In the genomic region with DNA sequence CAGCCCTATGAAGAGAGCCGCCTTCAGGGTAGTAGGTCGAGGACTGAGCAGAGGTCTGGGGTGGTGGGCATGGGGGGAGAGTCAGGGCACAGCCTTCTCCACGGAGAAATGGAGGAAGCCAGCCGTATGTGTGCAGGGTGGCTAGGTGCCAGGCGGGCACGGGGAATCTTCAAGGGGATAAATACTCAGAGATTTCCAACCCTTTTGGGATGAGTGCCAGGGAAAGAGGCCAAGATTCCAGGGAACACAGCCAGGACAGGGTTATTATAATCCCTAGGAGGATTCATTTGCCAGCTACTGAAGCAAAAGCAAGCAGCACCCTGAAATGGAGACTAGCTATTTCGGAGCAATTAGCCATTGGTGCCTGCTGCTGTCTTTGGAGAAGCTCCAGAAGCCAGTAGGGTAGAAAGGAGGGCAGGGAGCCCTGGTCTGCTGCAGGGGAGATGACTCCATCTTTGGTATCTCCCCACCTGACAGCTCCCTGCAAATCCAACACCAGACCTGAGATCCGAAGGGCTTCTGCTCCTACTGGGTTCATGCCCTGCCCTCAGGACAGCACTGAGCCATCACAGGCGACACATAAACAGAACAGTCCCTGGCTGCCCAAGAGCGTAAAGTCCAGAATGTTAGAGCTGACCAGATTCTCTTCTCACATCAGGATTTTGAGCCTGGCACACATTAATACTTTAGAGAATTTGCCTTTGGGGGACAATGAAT, we compare ENCODE assay signal across 11 cellular contexts.
DNase-seq lines count a peak whose midpoint lies in the region; ATAC-seq, FAIRE-seq and TF ChIP-seq lines count a peak whose summit lies in the region.
"Had no signal": no experiment of that assay in that cellular context is flagged by ENCODE, and none has a peak within 500 bp of the region (broad histone marks: within the 10 kb centered on the region; RNA-seq: fewer than 3 reads in every experiment).

No MANE protein-coding gene starts in this region.

- ATAC-seq in GM21526 (IDR thresholded peaks at IDR 0.05; ENCODE audit: low FRiP score, unreplicated experiment): no peak

- H3K4me1 Mint-ChIP-seq in progenitor cell of endocrine pancreas (ENCODE audit: low read depth): no peaks in the 10 kb centered on the region

- TF ChIP-seq CTCF in AG09319 (IDR thresholded peaks at IDR 0.05; ENCODE audit: low read depth, low read length) (no peak), progenitor cell of endocrine pancreas (IDR thresholded peaks at IDR 0.05; ENCODE audit: unreplicated experiment) (no peak)

- peak; percentile 3 for DNase-seq in AG09319 (ENCODE audit: extremely low read depth, low read depth)
- DNase-seq in NCI-H1694 (lab: John Stamatoyannopoulos, UW): peak; percentile 55
- peak; percentile 65 for DNase-seq in cerebellar cortex (ENCODE audit: low spot score)
- DNase-seq in medulla oblongata (ENCODE audit: extremely low spot score): peak; percentile 46
- DNase-seq in NOMO-1 treated with dmso at 0.1 percent for 144 hours (lab: John Stamatoyannopoulos, UW; ENCODE audit: unreplicated experiment): no peak
- DNase-seq in progenitor cell of endocrine pancreas (ENCODE audit: low spot score, unreplicated experiment): no peak
- DNase-seq in GM19239 (ENCODE audit: insufficient read length, low spot score): no peak
- DNase-seq: activated T-cell treated with anti-CD3 and anti-CD28 coated beads, Interleukin-2, amount 50 U/mL, for 24 hours; erythroblast had no signal

- no peak for FAIRE-seq in GM19239 (lab: Jason Lieb, UNC)

- H3K4me3 Mint-ChIP-seq in progenitor cell of endocrine pancreas (ENCODE audit: low read depth): no peak overlapping the region
- H3K4me3 Mint-ChIP-seq: activated T-cell treated with anti-CD3 and anti-CD28 coated beads, Interleukin-2, amount 50 U/mL, for 24 hours; natural killer cell treated with Interleukin-12 subunit alpha and Interleukin-12 subunit beta and Interleukin-15 and Interleukin-18, amount 100 ng/mL, for 72 hours had no signal

- H3K27ac Mint-ChIP-seq in progenitor cell of endocrine pancreas: no peak overlapping the region
- H3K27ac Mint-ChIP-seq: activated T-cell treated with anti-CD3 and anti-CD28 coated beads, Interleukin-2, amount 50 U/mL, for 24 hours; natural killer cell treated with Interleukin-12 subunit alpha and Interleukin-12 subunit beta and Interleukin-15 and Interleukin-18, amount 100 ng/mL, for 72 hours had no signal

- H3K36me3 Mint-ChIP-seq in progenitor cell of endocrine pancreas (ENCODE audit: insufficient read depth): no peaks in the 10 kb centered on the region
- H3K36me3 Mint-ChIP-seq: natural killer cell treated with Interleukin-12 subunit alpha and Interleukin-12 subunit beta and Interleukin-15 and Interleukin-18, amount 100 ng/mL, for 72 hours had no signal

- H3K27me3 Mint-ChIP-seq in progenitor cell of endocrine pancreas: peaks cover 36% of the 10 kb centered on the region
- H3K27me3 Mint-ChIP-seq: activated T-cell treated with anti-CD3 and anti-CD28 coated beads, Interleukin-2, amount 50 U/mL, for 24 hours; natural killer cell treated with Interleukin-12 subunit alpha and Interleukin-12 subunit beta and Interleukin-15 and Interleukin-18, amount 100 ng/mL, for 72 hours had no signal

- no peaks in the 10 kb centered on the region for H3K9me3 Mint-ChIP-seq in progenitor cell of endocrine pancreas (ENCODE audit: low read depth)
- H3K9me3 Mint-ChIP-seq: activated T-cell treated with anti-CD3 and anti-CD28 coated beads, Interleukin-2, amount 50 U/mL, for 24 hours; natural killer cell treated with Interleukin-12 subunit alpha and Interleukin-12 subunit beta and Interleukin-15 and Interleukin-18, amount 100 ng/mL, for 72 hours had no signal

Comparison
In these comparisons a context has a peak if more than half of its experiments do, and no peak if none do; other contexts are left out.
1. DNase-seq: peak in AG09319 (single experiment), NCI-H1694 (single experiment), cerebellar cortex (single experiment) and medulla oblongata (single experiment); none in NOMO-1 treated with dmso at 0.1 percent for 144 hours (single experiment), progenitor cell of endocrine pancreas (single experiment) and GM19239 (single experiment).